In the genomic region with DNA sequence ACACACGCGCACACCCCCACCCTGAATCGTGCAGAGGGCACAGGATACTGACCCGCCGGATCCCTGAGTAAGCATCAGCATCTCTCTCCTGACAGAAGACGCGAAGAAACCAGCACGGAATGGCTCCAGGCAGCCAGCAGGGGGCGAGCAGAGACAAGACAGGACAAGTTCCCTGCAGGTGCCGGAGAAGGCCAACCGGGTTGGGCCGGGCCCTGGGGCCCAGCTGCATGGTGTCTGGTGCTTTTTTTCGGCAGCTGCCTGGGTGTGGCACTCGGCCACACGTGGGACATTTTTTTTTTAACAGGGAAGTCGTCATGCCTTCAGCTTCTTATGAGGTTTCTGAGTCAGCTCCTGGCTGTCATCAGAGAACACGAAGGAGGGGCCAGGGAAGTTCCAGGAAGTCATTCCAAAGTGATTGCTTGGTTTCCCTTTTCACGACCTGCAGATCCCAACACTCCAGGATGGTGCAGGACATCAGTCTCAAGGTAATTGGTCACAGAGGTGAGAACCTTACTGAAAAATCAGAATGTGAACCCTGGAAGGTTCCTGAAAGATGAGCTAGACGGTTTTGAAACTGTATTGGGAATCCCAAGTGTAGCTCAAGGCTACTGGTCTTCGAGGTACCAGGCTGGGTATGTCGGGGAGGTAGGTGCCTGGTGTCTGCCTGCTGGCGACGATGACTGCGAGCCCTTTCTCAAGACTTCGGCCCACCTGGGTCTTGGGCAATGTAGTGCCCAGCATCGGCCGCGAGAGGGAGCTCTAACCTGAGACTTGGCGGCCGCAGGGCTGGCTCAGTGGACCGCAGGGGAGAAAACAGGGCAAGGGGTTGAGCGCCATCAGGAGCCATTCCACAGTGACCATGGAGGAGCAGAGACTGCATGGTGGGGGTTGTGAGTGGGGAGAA, we compare ENCODE assay signal across 9 cellular contexts.
DNase-seq lines count a peak whose midpoint lies in the region; ATAC-seq and FAIRE-seq lines count a peak whose summit lies in the region.
"Had no signal": no experiment of that assay in that cellular context is flagged by ENCODE, and none has a peak within 500 bp of the region (broad histone marks: within the 10 kb centered on the region; RNA-seq: fewer than 3 reads in every experiment).

No MANE protein-coding gene starts in this region.

- FAIRE-seq in frontal cortex (lab: Jason Lieb, UNC), result no peak
- FAIRE-seq: endometrium had no signal

- H3K36me3 ChIP-seq in MG63, result no peaks in the 10 kb centered on the region
- H3K36me3 ChIP-seq in SJCRH30, result no peaks in the 10 kb centered on the region
- H3K36me3 ChIP-seq in stomach smooth muscle (ENCODE audit: control insufficient read depth in 2 of 2, insufficient read depth in 2 of 2, low read length in 2 of 2), result no peaks in the 10 kb centered on the region

- H3K27me3 ChIP-seq in MG63 (no peaks in the 10 kb centered on the region), SJCRH30 (no peaks in the 10 kb centered on the region), stomach smooth muscle (ENCODE audit: control insufficient read depth in 1 of 2, insufficient read depth in 2 of 2, low read length in 2 of 2) (peaks cover 4 to 7% of the 10 kb centered on the region in 2 donors)

- H3K9me3 ChIP-seq in MG63, result no peaks in the 10 kb centered on the region
- no peaks in the 10 kb centered on the region for H3K9me3 ChIP-seq in SJCRH30 (replicated peaks)
- H3K9me3 ChIP-seq in stomach smooth muscle (ENCODE audit: control insufficient read depth in 2 of 2, low read length in 2 of 2), result no peaks in the 10 kb centered on the region

- H3K27ac ChIP-seq in SJCRH30 (peak overlapping the region; percentile 40), stomach smooth muscle (ENCODE audit: low read length) (peak overlapping the region; percentile 24)

- ATAC-seq in GM21717 (IDR thresholded peaks at IDR 0.05; ENCODE audit: unreplicated experiment), result peak; percentile 60

- H3K4me1 ChIP-seq in SJCRH30 (peaks cover 27% of the 10 kb centered on the region), stomach smooth muscle (ENCODE audit: control insufficient read depth, insufficient read depth, low read length) (peaks cover 16% of the 10 kb centered on the region)

- peak; percentile 97 for DNase-seq in Caki2 (ENCODE audit: low read depth)
- DNase-seq in MG63, result peak; percentile 95
- peak; percentile 94 to 95 for DNase-seq in SJCRH30
- peak; percentile 69 for DNase-seq in activated gamma-delta T cell treated with Interleukin-2 at 50 U/mL for 16 hours
- DNase-seq in frontal cortex (ENCODE audit: low spot score in 2 of 2), result peak; percentile 56 to 76
- DNase-seq in non-pigmented ciliary epithelial cell (ENCODE audit: low read depth), result peak; percentile 79

- H3K9ac ChIP-seq in stomach smooth muscle (ENCODE audit: low read length in 2 of 2), result no peak overlapping the region

- H3K4me3 ChIP-seq in MG63, result no peak overlapping the region
- no peak overlapping the region for H3K4me3 ChIP-seq in SJCRH30
- H3K4me3 ChIP-seq in stomach smooth muscle (ENCODE audit: low read length in 2 of 2), result peak overlapping the region in 1 of 2 donors; percentile 62

- in situ Hi-C loops in Caki2 (cut with HindIII; ENCODE audit: low pct_unique_long_range_greater_than_20kb, low sequenced_read_pairs), result no loop called here
